Comparison of ENCODE assay signal across 9 cellular contexts in the genomic region with DNA sequence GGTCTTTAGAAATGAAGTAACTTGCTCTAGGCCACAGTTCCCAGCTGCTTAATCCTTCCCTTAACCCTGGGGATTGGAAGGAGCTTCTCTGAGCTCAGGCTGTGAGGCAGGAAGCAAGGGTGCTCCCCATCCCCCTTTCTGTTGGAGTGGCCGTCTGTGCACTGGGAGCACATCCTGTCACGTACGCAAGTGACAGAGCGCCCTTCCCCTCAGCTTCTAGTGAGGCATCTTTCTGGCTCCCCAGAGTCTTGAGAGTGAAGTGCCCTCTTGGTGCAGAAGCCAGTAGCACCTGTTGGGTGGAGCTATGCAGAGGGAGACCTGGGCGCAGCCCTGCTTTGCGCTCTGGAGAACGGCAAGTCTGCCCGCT. TPM values are rescaled to one million over a fixed set of nuclear protein-coding genes. Genes with fewer than 3 reads are reported as not detected.
DNase-seq lines count a peak whose midpoint lies in the region; ATAC-seq, FAIRE-seq and TF ChIP-seq lines count a peak whose summit lies in the region.
"Had no signal": no experiment of that assay in that cellular context is flagged by ENCODE, and none has a peak within 500 bp of the region (broad histone marks: within the 10 kb centered on the region; RNA-seq: fewer than 3 reads in every experiment).

No MANE protein-coding gene starts in this region.

- no peaks in the 10 kb centered on the region for H3K9me3 ChIP-seq in astrocyte (ENCODE audit: insufficient read depth, low read depth, low read length)

- H3K4me1 ChIP-seq in astrocyte (ENCODE audit: insufficient read depth, low read length): peaks cover 8% of the 10 kb centered on the region

- peak overlapping the region; percentile 43 for H3K4me2 ChIP-seq in astrocyte (ENCODE audit: low read length)

- no peak overlapping the region for H2AFZ ChIP-seq in astrocyte (ENCODE audit: low read depth, low read length)

- H4K20me1 ChIP-seq in astrocyte (ENCODE audit: insufficient read depth, low read length): peaks cover 79% of the 10 kb centered on the region

- no peak for TF ChIP-seq CTCF in astrocyte (IDR thresholded peaks at IDR 0.05; ENCODE audit: insufficient read depth, low read depth, low read length)

- DNase-seq in astrocyte (ENCODE audit: low read depth): no peak
- peak; percentile 38 to 48 for DNase-seq in stimulated activated CD4-positive, alpha-beta T cell treated with anti-CD3 and anti-CD28 coated beads, Interleukin-4, amount 100 ng/mL, for 48 hours (ENCODE audit: low read depth in 2 of 2)
- DNase-seq in dedifferentiated amniotic fluid mesenchymal stem cell (ENCODE audit: extremely low spot score): no peak
- DNase-seq in ACHN: no peak
- DNase-seq in NCI-H2029 (lab: John Stamatoyannopoulos, UW): no peak

- H3K4me3 ChIP-seq in astrocyte (ENCODE audit: insufficient read depth, low read depth, low read length): no peak overlapping the region

- H3K79me2 ChIP-seq in astrocyte (ENCODE audit: insufficient read depth, low read length): peaks cover 37% of the 10 kb centered on the region

- no peaks in the 10 kb centered on the region for H3K27me3 Mint-ChIP-seq in astrocyte (ENCODE audit: low read depth, unreplicated experiment)

- in situ Hi-C loops in ACHN (cut with HindIII; ENCODE audit: low pct_ligation_motif_present, low pct_unique_long_range_greater_than_20kb, low sequenced_read_pairs): no loop called here

- no peaks in the 10 kb centered on the region for H3K27me3 ChIP-seq in astrocyte (ENCODE audit: insufficient read depth, low read length)

- H3K9ac ChIP-seq in astrocyte (ENCODE audit: low read length): peak overlapping the region; percentile 50

- peak overlapping the region; percentile 80 for H3K27ac Mint-ChIP-seq in astrocyte (ENCODE audit: unreplicated experiment)

- H3K27ac ChIP-seq in astrocyte (ENCODE audit: low read depth, low read length): peak overlapping the region; percentile 55

- H3K4me3 Mint-ChIP-seq in astrocyte (ENCODE audit: unreplicated experiment): no peak overlapping the region

- peaks cover 12% of the 10 kb centered on the region for H3K4me1 Mint-ChIP-seq in astrocyte (ENCODE audit: low read depth, unreplicated experiment)

- peak; percentile 39 for ATAC-seq in GM21381 (IDR thresholded peaks at IDR 0.05; ENCODE audit: unreplicated experiment)
- peak; percentile 33 for ATAC-seq in HG03558 (IDR thresholded peaks at IDR 0.05; ENCODE audit: extremely low read depth, unreplicated experiment)
- no peak for ATAC-seq in GM18873 (IDR thresholded peaks at IDR 0.05; ENCODE audit: low FRiP score, unreplicated experiment)

- no peaks in the 10 kb centered on the region for H3K9me3 Mint-ChIP-seq in astrocyte (ENCODE audit: unreplicated experiment)

- H3K36me3 Mint-ChIP-seq in astrocyte (ENCODE audit: low read depth, unreplicated experiment): peaks cover 13% of the 10 kb centered on the region

- H3K36me3 ChIP-seq in astrocyte (ENCODE audit: insufficient read depth, low read length): peaks cover 13% of the 10 kb centered on the region

- no peak for FAIRE-seq in astrocyte (lab: Jason Lieb, UNC)
- FAIRE-seq: colon had no signal

RNA-seq across cellular contexts. Expression of a gene that starts 47.8 kb away (rescaled TPM):
- 0.16 and 0.79 TPM in 2 replicates for total RNA-seq in astrocyte

Comparison
In these comparisons a context has a peak if more than half of its experiments do, and no peak if none do; other contexts are left out.
1. DNase-seq: peak in stimulated activated CD4-positive, alpha-beta T cell treated with anti-CD3 and anti-CD28 coated beads, Interleukin-4, amount 100 ng/mL, for 48 hours (2 of 2); none in astrocyte (single experiment), dedifferentiated amniotic fluid mesenchymal stem cell (single experiment), ACHN (single experiment) and NCI-H2029 (single experiment).